In genomic region chr7:35725280-35725680, GRCh38 we compare ENCODE assay signal across 9 cellular contexts. TPM values are rescaled to one million over a fixed set of nuclear protein-coding genes. Genes with fewer than 3 reads are reported as not detected.
DNase-seq lines count a peak whose midpoint lies in the region; ATAC-seq, FAIRE-seq and TF ChIP-seq lines count a peak whose summit lies in the region.
"Had no signal": no experiment of that assay in that cellular context is flagged by ENCODE, and none has a peak within 500 bp of the region (broad histone marks: within the 10 kb centered on the region; RNA-seq: fewer than 3 reads in every experiment).

No MANE protein-coding gene starts in this region.

- no peak overlapping the region for H3K4me3 ChIP-seq in effector memory CD4-positive, alpha-beta T cell (ENCODE audit: insufficient read depth, low read depth, low read length, poor library complexity, severe bottlenecking)
- no peak overlapping the region for H3K4me3 ChIP-seq in pancreas

- H3K27ac ChIP-seq in effector memory CD4-positive, alpha-beta T cell (ENCODE audit: insufficient read depth, low read length, poor library complexity, severe bottlenecking): peak overlapping the region; percentile 27
- H3K27ac ChIP-seq in pancreas: no peak overlapping the region

- TF ChIP-seq CTCF in GM13976 (IDR thresholded peaks at IDR 0.05; ENCODE audit: borderline replicate concordance, control extremely low read depth, extremely low read depth, insufficient read depth, missing control alignments) (peak; percentile 60), pancreas (IDR thresholded peaks at IDR 0.05) (no peak)

- in situ Hi-C loops in GM13976 (cut with MboI; ENCODE audit: low sequenced_read_pairs, unreplicated experiment): loop anchor here (5.0 kb wide), 1 partner anchor 77 kb away; the partner anchor contains the start of gene SEPTIN7

- no peaks in the 10 kb centered on the region for H3K36me3 ChIP-seq in effector memory CD4-positive, alpha-beta T cell (ENCODE audit: control insufficient read depth, insufficient read depth, low read length)
- no peaks in the 10 kb centered on the region for H3K36me3 ChIP-seq in pancreas

- DNase-seq in GM13976 (ENCODE audit: low spot score): peak; percentile 64
- peak; percentile 33 to 66 (median 56) for DNase-seq in T-helper 1 cell
- peak; percentile 53 to 76 (median 71) for DNase-seq in effector memory CD4-positive, alpha-beta T cell
- DNase-seq in HuH-7.5 (ENCODE audit: low spot score): no peak
- DNase-seq in NCI-H128 (lab: John Stamatoyannopoulos, UW; ENCODE audit: unreplicated experiment): no peak
- DNase-seq in pancreas: no peak
- no peak for DNase-seq in GF-D8 (lab: John Stamatoyannopoulos, UW)

- no peak for FAIRE-seq in pancreas (lab: Jason Lieb, UNC)
- FAIRE-seq: colon had no signal

- no peaks in the 10 kb centered on the region for H3K27me3 ChIP-seq in effector memory CD4-positive, alpha-beta T cell (replicated peaks; ENCODE audit: control insufficient read depth, insufficient read depth, low read length, poor library complexity, severe bottlenecking)
- no peaks in the 10 kb centered on the region for H3K27me3 ChIP-seq in pancreas

- H3K4me1 ChIP-seq in effector memory CD4-positive, alpha-beta T cell (ENCODE audit: control insufficient read depth, insufficient read depth, low read length, poor library complexity, severe bottlenecking): peaks cover 12% of the 10 kb centered on the region
- no peaks in the 10 kb centered on the region for H3K4me1 ChIP-seq in pancreas

- intact Hi-C loops in pancreas (cut with DNase I): no loop called here

- ATAC-seq in HG02588 (IDR thresholded peaks at IDR 0.05; ENCODE audit: unreplicated experiment) (peak; percentile 43), pancreas (no peak)

- no peaks in the 10 kb centered on the region for H3K9me3 ChIP-seq in effector memory CD4-positive, alpha-beta T cell (ENCODE audit: control insufficient read depth, low read length)
- H3K9me3 ChIP-seq in pancreas: no peaks in the 10 kb centered on the region

- 81 to 83% methylated on average over 10 of the region's 10 CpGs for WGBS in pancreas, 2 donors

RNA-seq across cellular contexts. Expression of gene HERPUD2, which starts 30.3 kb away (rescaled TPM):
- total RNA-seq in pancreas: 10 to 100 TPM; 14.4 to 21.6 (median 17.7) TPM
- 10 to 100 TPM in 1 of 2 donors, 1 to 10 TPM in 1; 9.6 to 12.1 TPM for polyA plus RNA-seq in pancreas

Comparison
In these comparisons a context has a peak if more than half of its experiments do, and no peak if none do; other contexts are left out.
1. DNase-seq: peak in GM13976 (single experiment), T-helper 1 cell (5 of 5) and effector memory CD4-positive, alpha-beta T cell (3 of 3); none in HuH-7.5 (single experiment), NCI-H128 (single experiment), pancreas (0 of 6) and GF-D8 (single experiment).